8 cellular contexts compared by ENCODE assay signal in genomic region chr3:120561251-120562045, GRCh38. TPM values are rescaled to one million over a fixed set of nuclear protein-coding genes. Genes with fewer than 3 reads are reported as not detected.
A peak's percentile ranks its signal among the peaks of the same experiment; 100 is the strongest.
DNase-seq lines count a peak whose midpoint lies in the region; ATAC-seq and TF ChIP-seq lines count a peak whose summit lies in the region.

No MANE protein-coding gene starts in this region.

- no peaks in the 10 kb centered on the region for H3K9me2 ChIP-seq in SU-DHL-6 (replicated peaks; ENCODE audit: insufficient read depth, low read length)

- no peaks in the 10 kb centered on the region for H3K36me3 Mint-ChIP-seq in activated naive CD8-positive, alpha-beta T cell treated with anti-CD3 and anti-CD28 coated beads, Interleukin-2, amount 10 ng/mL, durations not matched to agents 7 days and 5 days

- H3K27me3 ChIP-seq in HAP-1 (ENCODE audit: low read depth): no peaks in the 10 kb centered on the region
- no peaks in the 10 kb centered on the region for H3K27me3 ChIP-seq in SU-DHL-6 (ENCODE audit: low read length)

- H3K4me3 ChIP-seq in HAP-1 (no peak overlapping the region), NB4 (ENCODE audit: low read depth, low read length) (no peak overlapping the region), SU-DHL-6 (ENCODE audit: insufficient read depth, low read length, poor library complexity, severe bottlenecking) (no peak overlapping the region), retinal pigment epithelial cell (ENCODE audit: low read length) (no peak overlapping the region)

- peaks cover 9% of the 10 kb centered on the region for H3K4me1 ChIP-seq in HAP-1

- POLR2A ChIA-PET in activated naive CD8-positive, alpha-beta T cell treated with anti-CD3 and anti-CD28 coated beads, Interleukin-2, amount 10 ng/mL, durations not matched to agents 7 days and 5 days (lab: Charles Lee): no interaction called here

- no peaks in the 10 kb centered on the region for H3K9me3 Mint-ChIP-seq in activated naive CD8-positive, alpha-beta T cell treated with anti-CD3 and anti-CD28 coated beads, Interleukin-2, amount 10 ng/mL, durations not matched to agents 7 days and 5 days

- peaks cover 4% of the 10 kb centered on the region for H3K27me3 Mint-ChIP-seq in activated naive CD8-positive, alpha-beta T cell treated with anti-CD3 and anti-CD28 coated beads, Interleukin-2, amount 10 ng/mL, durations not matched to agents 7 days and 5 days

- H3K79me2 ChIP-seq in SU-DHL-6 (ENCODE audit: insufficient read depth, low read length): no peaks in the 10 kb centered on the region

- no peaks in the 10 kb centered on the region for H3K9me3 ChIP-seq in HAP-1
- H3K9me3 ChIP-seq in SU-DHL-6 (ENCODE audit: insufficient read depth, low read length): no peaks in the 10 kb centered on the region

- H3K36me3 ChIP-seq in HAP-1 (replicated peaks) (no peaks in the 10 kb centered on the region), SU-DHL-6 (ENCODE audit: low read length) (no peaks in the 10 kb centered on the region)

- TF ChIP-seq CTCF in NB4 (IDR thresholded peaks at IDR 0.05; ENCODE audit: low read depth, low read length) (peak; percentile 76), SU-DHL-6 (IDR thresholded peaks at IDR 0.05; ENCODE audit: insufficient read depth, low read length, poor library complexity, severe bottlenecking) (peak; percentile 84), retinal pigment epithelial cell (conservative IDR thresholded peaks at IDR 0.05; ENCODE audit: low read depth, low read length) (peak; percentile 91)

- no peak overlapping the region for H3K9ac ChIP-seq in SU-DHL-6 (ENCODE audit: low read length)

- H3K4me3 Mint-ChIP-seq in activated naive CD8-positive, alpha-beta T cell treated with anti-CD3 and anti-CD28 coated beads, Interleukin-2, amount 10 ng/mL, durations not matched to agents 7 days and 5 days: no peak overlapping the region

- H2AFZ ChIP-seq in SU-DHL-6 (ENCODE audit: low read depth, low read length, severe bottlenecking): no peak overlapping the region

- peak; percentile 79 for DNase-seq in ELR (ENCODE audit: low read depth)
- peak; percentile 56 to 84 for DNase-seq in HAP-1 (ENCODE audit: low spot score in 2 of 2)
- DNase-seq in NB4 (ENCODE audit: low read depth): peak; percentile 76
- peak; percentile 62 for DNase-seq in activated naive CD8-positive, alpha-beta T cell treated with anti-CD3 and anti-CD28 coated beads, Interleukin-2, amount 10 ng/mL, durations not matched to agents 7 days and 5 days
- DNase-seq in cardiac septum (ENCODE audit: low spot score): peak; percentile 86
- no peak for DNase-seq in retinal pigment epithelial cell (ENCODE audit: low read depth)
- no peak for DNase-seq in epidermal melanocyte (ENCODE audit: insufficient read length, low spot score)

- intact Hi-C loops in cardiac septum (cut with DNase I): loop anchor here (1.0 kb wide), 1 partner anchor 234 kb away; no protein-coding TSS in a partner anchor

- in situ Hi-C loops in HAP-1 (cut with MboI; ENCODE audit: low sequenced_read_pairs): loop anchor here (5.0 kb wide), 1 partner anchor 231 kb away; no protein-coding TSS in a partner anchor

- H4K20me1 ChIP-seq in SU-DHL-6 (ENCODE audit: low read depth, low read length): no peaks in the 10 kb centered on the region

- TF ChIP-seq POLR2A in NB4 (IDR thresholded peaks at IDR 0.05; ENCODE audit: extremely low read depth, insufficient read length): no peak

- no peak overlapping the region for H3K4me2 ChIP-seq in SU-DHL-6 (ENCODE audit: low read depth, low read length, poor library complexity, severe bottlenecking)

- peaks cover 11% of the 10 kb centered on the region for H3K4me1 Mint-ChIP-seq in activated naive CD8-positive, alpha-beta T cell treated with anti-CD3 and anti-CD28 coated beads, Interleukin-2, amount 10 ng/mL, durations not matched to agents 7 days and 5 days

- ATAC-seq in activated naive CD8-positive, alpha-beta T cell treated with anti-CD3 and anti-CD28 coated beads, Interleukin-2, amount 10 ng/mL, durations not matched to agents 7 days and 5 days (ENCODE audit: low read depth): peak; percentile 70

- H3F3A ChIP-seq in SU-DHL-6 (ENCODE audit: insufficient read depth): no peaks in the 10 kb centered on the region

- no peak overlapping the region for H3K27ac ChIP-seq in SU-DHL-6 (ENCODE audit: low read depth, low read length)

- H3K27ac Mint-ChIP-seq in activated naive CD8-positive, alpha-beta T cell treated with anti-CD3 and anti-CD28 coated beads, Interleukin-2, amount 10 ng/mL, durations not matched to agents 7 days and 5 days: no peak overlapping the region

RNA-seq across cellular contexts. Expression of gene NDUFB4, which starts 34.7 kb away (rescaled TPM):
- total RNA-seq in activated naive CD8-positive, alpha-beta T cell treated with anti-CD3 and anti-CD28 coated beads, Interleukin-2, amount 10 ng/mL, durations not matched to agents 7 days and 5 days: 100 to 1,000 TPM; 120 to 121 TPM
- 360 TPM for total RNA-seq in cardiac septum

Comparison
In these comparisons a context has a peak if more than half of its experiments do, and no peak if none do; other contexts are left out.
1. DNase-seq: peak in ELR (single experiment), HAP-1 (2 of 2), NB4 (single experiment), activated naive CD8-positive, alpha-beta T cell treated with anti-CD3 and anti-CD28 coated beads, Interleukin-2, amount 10 ng/mL, durations not matched to agents 7 days and 5 days (single experiment) and cardiac septum (single experiment); none in retinal pigment epithelial cell (single experiment) and epidermal melanocyte (single experiment).
2. Peak in every context shown above with its lines, with median percentiles within 50 percentile points of each other: CTCF ChIP-seq.